Comparison of ENCODE assay signal across 19 cellular contexts in the genomic region with DNA sequence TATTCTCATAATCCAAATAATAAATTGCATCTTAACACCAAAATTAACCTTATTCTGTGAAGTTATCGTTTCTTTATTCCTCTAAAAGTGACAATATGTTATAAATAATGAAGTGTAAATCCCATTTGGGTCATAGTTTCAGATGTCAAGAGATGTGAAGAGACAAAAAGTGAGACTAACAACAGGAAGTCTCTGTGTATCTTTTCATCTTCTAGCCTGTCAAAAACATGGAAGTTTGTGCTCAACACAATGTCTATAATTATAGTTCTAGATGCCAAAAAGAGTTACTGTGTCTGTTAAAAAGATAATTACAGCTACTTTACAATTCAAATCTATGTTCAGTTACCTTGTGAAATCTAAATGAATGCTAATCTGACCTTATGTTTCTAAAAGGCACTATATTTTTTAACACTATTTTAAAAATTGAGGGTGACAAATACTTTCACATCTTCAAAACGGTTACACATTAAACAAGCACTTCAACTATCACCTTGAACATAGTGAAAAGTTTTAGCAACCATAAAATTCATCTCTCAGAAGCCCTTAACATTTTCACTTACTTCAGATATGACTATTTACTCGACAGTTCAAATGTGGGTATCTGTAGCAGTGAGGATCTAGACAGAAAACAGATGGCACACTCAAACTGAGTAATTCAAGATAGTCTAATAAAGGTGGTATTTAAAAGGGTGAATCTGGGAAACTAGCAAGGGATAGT.
DNase-seq lines count a peak whose midpoint lies in the region; ATAC-seq lines count a peak whose summit lies in the region.
"Had no signal": no experiment of that assay in that cellular context is flagged by ENCODE, and none has a peak within 500 bp of the region (broad histone marks: within the 10 kb centered on the region; RNA-seq: fewer than 3 reads in every experiment).

No MANE protein-coding gene starts in this region.

- DNase-seq in left colon = no peak
- DNase-seq in NAMALWA (ENCODE audit: low spot score) = no peak
- no peak for DNase-seq in HK-2 (ENCODE audit: unreplicated experiment)
- DNase-seq in SW480 (ENCODE audit: low spot score) = no peak
- DNase-seq: amygdala, DMS53, GM23248, hypothalamus, NCI-H1694 treated with DMSO at 0.1 percent for 48 hours, NCI-H446, right cardiac atrium, SHP77, stomach, uterus had no signal

- peak; percentile 78 for ATAC-seq in GM18498 (IDR thresholded peaks at IDR 0.05; ENCODE audit: unreplicated experiment)
- ATAC-seq in GM19395 (IDR thresholded peaks at IDR 0.05; ENCODE audit: unreplicated experiment) = peak; percentile 81
- peak; percentile 60 for ATAC-seq in HG02763 (IDR thresholded peaks at IDR 0.05; ENCODE audit: unreplicated experiment)
- ATAC-seq in HG03342 (IDR thresholded peaks at IDR 0.05; ENCODE audit: unreplicated experiment) = peak; percentile 71
- ATAC-seq in left colon = no peak
- ATAC-seq: activated T-helper 17 cell treated with anti-CD3 and anti-CD28 coated beads, Interleukin-2, amount 50 U/mL, for 72 hours; right cardiac atrium had no signal

- intact Hi-C loops in left colon (cut with DNase I, micrococcal nuclease) = no loop called here
